Comparison of ENCODE assay signal across 11 cellular contexts in genomic region chr20:41178904-41179432, GRCh38. TPM values are rescaled to one million over a fixed set of nuclear protein-coding genes. Genes with fewer than 3 reads are reported as not detected.
DNase-seq lines count a peak whose midpoint lies in the region; ATAC-seq and TF ChIP-seq lines count a peak whose summit lies in the region.
"Had no signal": no experiment of that assay in that cellular context is flagged by ENCODE, and none has a peak within 500 bp of the region (broad histone marks: within the 10 kb centered on the region; RNA-seq: fewer than 3 reads in every experiment).

No MANE protein-coding gene starts in this region.

- peaks cover 6% of the 10 kb centered on the region for H3K4me1 ChIP-seq in HUES48 (ENCODE audit: control insufficient read depth, insufficient read depth, low read length)
- H3K4me1 ChIP-seq in heart left ventricle: peaks cover 12 to 69% (median 52%) of the 10 kb centered on the region in 12 donors
- peaks cover 48 to 57% (median 53%) of the 10 kb centered on the region in 3 donors for H3K4me1 ChIP-seq in skeletal muscle tissue (ENCODE audit: control insufficient read depth in 3 of 3, insufficient read depth in 3 of 3, low read length in 3 of 3)

- no peak overlapping the region for H3K27ac Mint-ChIP-seq in activated CD4-positive, alpha-beta memory T cell treated with anti-CD3 and anti-CD28 coated beads, Interleukin-2, amount 10 ng/mL, durations not matched to agents 7 days and 5 days

- peak overlapping the region; percentile 48 for H3K27ac ChIP-seq in HUES48 (ENCODE audit: low read depth, low read length)
- H3K27ac ChIP-seq in heart left ventricle: peak overlapping the region; percentile 66 to 93 (median 82)
- H3K27ac ChIP-seq in skeletal muscle tissue (ENCODE audit: low read depth, low read length): no peak overlapping the region

- no peaks in the 10 kb centered on the region for H3K9me3 ChIP-seq in HUES48 (ENCODE audit: control insufficient read depth, insufficient read depth, low read length)
- no peaks in the 10 kb centered on the region for H3K9me3 ChIP-seq in heart left ventricle
- H3K9me3 ChIP-seq in skeletal muscle tissue (ENCODE audit: control insufficient read depth in 3 of 3, low read length in 3 of 3): no peaks in the 10 kb centered on the region

- H3K36me3 ChIP-seq in HUES48 (ENCODE audit: control insufficient read depth, insufficient read depth, low read length) (peaks cover 38% of the 10 kb centered on the region), heart left ventricle (peaks cover 0 to 54% (median 39%) of the 10 kb centered on the region in 9 donors), skeletal muscle tissue (ENCODE audit: control insufficient read depth in 3 of 3, insufficient read depth in 3 of 3, low read length in 3 of 3) (peaks cover 8 to 19% (median 11%) of the 10 kb centered on the region in 3 donors)

- peak; percentile 11 to 42 (median 27) for ATAC-seq in heart left ventricle
- no peak for ATAC-seq in HG03460 (IDR thresholded peaks at IDR 0.05; ENCODE audit: unreplicated experiment)
- no peak for ATAC-seq in GM21723 (IDR thresholded peaks at IDR 0.05; ENCODE audit: unreplicated experiment)
- ATAC-seq: Panc1 had no signal

- H3K27me3 Mint-ChIP-seq in activated CD4-positive, alpha-beta memory T cell treated with anti-CD3 and anti-CD28 coated beads, Interleukin-2, amount 10 ng/mL, durations not matched to agents 7 days and 5 days: no peaks in the 10 kb centered on the region
- H3K27me3 Mint-ChIP-seq: naive B cell; stimulated activated naive CD8-positive, alpha-beta T cell treated with anti-CD3 and anti-CD28 coated beads, Interleukin-15, Interleukin-2, amounts not matched to agents 100 ng/mL and 50 ng/mL, for 24 hours had no signal

- TF ChIP-seq POLR2A in heart left ventricle (IDR thresholded peaks at IDR 0.05): no peak

- no peaks in the 10 kb centered on the region for H3K27me3 ChIP-seq in HUES48 (ENCODE audit: control insufficient read depth, insufficient read depth, low read length)
- H3K27me3 ChIP-seq in heart left ventricle: no peaks in the 10 kb centered on the region
- H3K27me3 ChIP-seq in skeletal muscle tissue (ENCODE audit: control insufficient read depth in 3 of 3, insufficient read depth in 3 of 3, low read length in 3 of 3): no peaks in the 10 kb centered on the region

- DNase-seq in activated CD4-positive, alpha-beta memory T cell treated with anti-CD3 and anti-CD28 coated beads, Interleukin-2, amount 10 ng/mL, durations not matched to agents 7 days and 5 days: peak; percentile 15
- DNase-seq in heart left ventricle: peak in 4 of 5 donors; percentile 47 to 68 (median 64)
- no peak for DNase-seq in activated CD4-positive, CD25-positive, alpha-beta regulatory T cell treated with anti-CD3 and anti-CD28 coated beads, Interleukin-2, amount 50 U/mL, for 72 hours
- no peak for DNase-seq in DMS79 (lab: John Stamatoyannopoulos, UW)
- DNase-seq: naive B cell had no signal

- intact Hi-C loops in heart left ventricle (cut with DNase I): loop anchor here in 4 of 10 donors (1.0 to 10.0 kb wide), 4 partner anchors 55 to 236 kb away; partner anchors contain the start of gene ZHX3 (in 1 of the 4)

- TF ChIP-seq CTCF in heart left ventricle (IDR thresholded peaks at IDR 0.05): peak in 3 of 12 donors; percentile 16 to 17 (median 16)

- no peak overlapping the region for H3K4me3 Mint-ChIP-seq in activated CD4-positive, alpha-beta memory T cell treated with anti-CD3 and anti-CD28 coated beads, Interleukin-2, amount 10 ng/mL, durations not matched to agents 7 days and 5 days
- H3K4me3 Mint-ChIP-seq: naive B cell; stimulated activated naive CD8-positive, alpha-beta T cell treated with anti-CD3 and anti-CD28 coated beads, Interleukin-15, Interleukin-2, amounts not matched to agents 100 ng/mL and 50 ng/mL, for 24 hours had no signal

- H3K4me1 Mint-ChIP-seq in activated CD4-positive, alpha-beta memory T cell treated with anti-CD3 and anti-CD28 coated beads, Interleukin-2, amount 10 ng/mL, durations not matched to agents 7 days and 5 days: peaks cover 20% of the 10 kb centered on the region

- peaks cover 44% of the 10 kb centered on the region for H3K36me3 Mint-ChIP-seq in activated CD4-positive, alpha-beta memory T cell treated with anti-CD3 and anti-CD28 coated beads, Interleukin-2, amount 10 ng/mL, durations not matched to agents 7 days and 5 days (ENCODE audit: low read depth)
- H3K36me3 Mint-ChIP-seq: naive B cell had no signal

- POLR2A ChIA-PET in activated CD4-positive, alpha-beta memory T cell treated with anti-CD3 and anti-CD28 coated beads, Interleukin-2, amount 10 ng/mL, durations not matched to agents 7 days and 5 days (lab: Charles Lee): no interaction called here

- H3K4me3 ChIP-seq in HUES48 (ENCODE audit: low read depth, low read length): no peak overlapping the region
- no peak overlapping the region for H3K4me3 ChIP-seq in heart left ventricle
- H3K4me3 ChIP-seq in skeletal muscle tissue (ENCODE audit: low read length in 3 of 3): no peak overlapping the region

- H3K9ac ChIP-seq in HUES48 (ENCODE audit: low read depth, low read length) (no peak overlapping the region), skeletal muscle tissue (ENCODE audit: low read depth in 1 of 3, low read length in 3 of 3) (peak overlapping the region in 2 of 3 donors; percentile 15 to 57)

- WGBS in heart left ventricle, 4 donors: 31 to 40% (median 35%) methylated on average over 8 of the region's 8 CpGs

- CTCF ChIA-PET in activated CD4-positive, alpha-beta memory T cell treated with anti-CD3 and anti-CD28 coated beads, Interleukin-2, amount 10 ng/mL, durations not matched to agents 7 days and 5 days (lab: Charles Lee): no interaction called here

- no peaks in the 10 kb centered on the region for H3K9me3 Mint-ChIP-seq in activated CD4-positive, alpha-beta memory T cell treated with anti-CD3 and anti-CD28 coated beads, Interleukin-2, amount 10 ng/mL, durations not matched to agents 7 days and 5 days
- H3K9me3 Mint-ChIP-seq: naive B cell; stimulated activated naive CD8-positive, alpha-beta T cell treated with anti-CD3 and anti-CD28 coated beads, Interleukin-15, Interleukin-2, amounts not matched to agents 100 ng/mL and 50 ng/mL, for 24 hours had no signal

RNA-seq across cellular contexts. Expression of gene PLCG1, which starts 41.6 kb away (rescaled TPM):
- total RNA-seq in activated CD4-positive, alpha-beta memory T cell treated with anti-CD3 and anti-CD28 coated beads, Interleukin-2, amount 10 ng/mL, durations not matched to agents 7 days and 5 days: 100 to 1,000 TPM; 267 to 286 TPM
- total RNA-seq in heart left ventricle (10 to 100 TPM; 32.5 to 72.2 (median 55.9) TPM), skeletal muscle tissue (66.3 TPM)
- polyA plus RNA-seq in heart left ventricle: 10 to 100 TPM; 37.9 to 44.9 TPM

Comparison
In these comparisons a context has a peak if more than half of its experiments do, and no peak if none do; other contexts are left out.
1. DNase-seq: peak in activated CD4-positive, alpha-beta memory T cell treated with anti-CD3 and anti-CD28 coated beads, Interleukin-2, amount 10 ng/mL, durations not matched to agents 7 days and 5 days (single experiment) and heart left ventricle (4 of 5); none in activated CD4-positive, CD25-positive, alpha-beta regulatory T cell treated with anti-CD3 and anti-CD28 coated beads, Interleukin-2, amount 50 U/mL, for 72 hours (single experiment) and DMS79 (single experiment).
2. ATAC-seq: peak in heart left ventricle (4 of 4); none in HG03460 (single experiment) and GM21723 (single experiment).